Comparison of ENCODE assay signal across 8 cellular contexts in genomic region chr2:25877431-25878360, GRCh38. TPM values are rescaled to one million over a fixed set of nuclear protein-coding genes. Genes with fewer than 3 reads are reported as not detected.
DNase-seq lines count a peak whose midpoint lies in the region; ATAC-seq and TF ChIP-seq lines count a peak whose summit lies in the region.

No MANE protein-coding gene starts in this region.

- peaks cover 5% of the 10 kb centered on the region for H3K36me3 ChIP-seq in left ventricle myocardium inferior
- peaks cover 0 to 9% of the 10 kb centered on the region in 2 donors for H3K36me3 ChIP-seq in psoas muscle (ENCODE audit: insufficient read depth in 1 of 2, low read depth in 1 of 2)
- no peaks in the 10 kb centered on the region for H3K36me3 ChIP-seq in urinary bladder (ENCODE audit: insufficient read depth)

- ATAC-seq in psoas muscle: peak; percentile 11 to 69 (median 44)

- H3K4me3 ChIP-seq in HFF-Myc (replicated peaks; ENCODE audit: low read depth, low read length) (peak overlapping the region; percentile 96), left ventricle myocardium inferior (peak overlapping the region; percentile 83), psoas muscle (peak overlapping the region; percentile 94), urinary bladder (ENCODE audit: low read depth, low read length) (peak overlapping the region; percentile 62)

- H3K27ac ChIP-seq in adipose tissue (ENCODE audit: low read depth, low read length): peak overlapping the region; percentile 45
- peak overlapping the region; percentile 91 for H3K27ac ChIP-seq in left ventricle myocardium inferior (replicated peaks)
- peak overlapping the region; percentile 94 for H3K27ac ChIP-seq in psoas muscle
- peak overlapping the region; percentile 55 for H3K27ac ChIP-seq in urinary bladder (ENCODE audit: low read depth)

- DNase-seq in GDM1 (lab: John Stamatoyannopoulos, UW): peak; percentile 42
- DNase-seq in HFF-Myc (ENCODE audit: extremely low read depth, low read depth): peak; percentile 16
- DNase-seq in NAMALWA (ENCODE audit: low spot score): peak; percentile 90
- DNase-seq in T follicular helper cell (ENCODE audit: low read depth): peak; percentile 51
- DNase-seq in left ventricle myocardium inferior: peak; percentile 39
- peak; percentile 20 to 59 for DNase-seq in psoas muscle

- intact Hi-C loops in left ventricle myocardium inferior (cut with micrococcal nuclease) (no loop called here), psoas muscle (cut with DNase I) (no loop called here)

- H3K9me3 ChIP-seq in left ventricle myocardium inferior (replicated peaks) (no peaks in the 10 kb centered on the region), psoas muscle (no peaks in the 10 kb centered on the region)

- H3K4me1 ChIP-seq in left ventricle myocardium inferior (peaks cover 29% of the 10 kb centered on the region), psoas muscle (peaks cover 20% of the 10 kb centered on the region), urinary bladder (ENCODE audit: insufficient read depth) (no peaks in the 10 kb centered on the region)

- 0 to 1% (median 0%) methylated on average over 60 to 64 of the region's 64 CpGs for WGBS in adipose tissue, 3 donors
- 0 to 1% (median 0%) methylated on average over 55 to 64 of the region's 64 CpGs for WGBS in psoas muscle, 3 donors
- under 1% methylated on average over 64 of the region's 64 CpGs for WGBS in urinary bladder

- TF ChIP-seq CTCF in HFF-Myc (IDR thresholded peaks at IDR 0.05; ENCODE audit: low read depth, low read length, missing control alignments) (no peak), left ventricle myocardium inferior (IDR thresholded peaks at IDR 0.05; ENCODE audit: borderline replicate concordance) (no peak), psoas muscle (IDR thresholded peaks at IDR 0.05) (no peak)

- peaks cover 5% of the 10 kb centered on the region for H3K27me3 ChIP-seq in left ventricle myocardium inferior (ENCODE audit: low read depth)
- H3K27me3 ChIP-seq in psoas muscle (ENCODE audit: insufficient read depth in 3 of 3, low read length in 2 of 3): no peaks in the 10 kb centered on the region

RNA-seq across cellular contexts. Expression of gene ASXL2, which starts 0.6 kb away (rescaled TPM):
- polyA plus RNA-seq in adipose tissue: 1 to 10 TPM; 1.8 to 4.1 (median 2.6) TPM
- total RNA-seq in left ventricle myocardium inferior: 19.1 TPM
- 10 to 100 TPM; 17.5 to 19.4 (median 18.5) TPM for total RNA-seq in psoas muscle
- polyA plus RNA-seq in psoas muscle: 1 to 10 TPM; 2.3 to 9.1 (median 3.2) TPM
- 13.2 TPM for total RNA-seq in urinary bladder
- 8.6 TPM for polyA plus RNA-seq in urinary bladder

Comparison
In these comparisons a context has a peak if more than half of its experiments do, and no peak if none do; other contexts are left out.
1. Peak in every context shown above with its lines: DNase-seq, ATAC-seq, H3K4me3 ChIP-seq and H3K27ac ChIP-seq.
2. DNase-seq: peak in every context shown above with its lines; median percentile 90 in NAMALWA; 51 in T follicular helper cell; 42 in GDM1; 40 in psoas muscle; 39 in left ventricle myocardium inferior; 16 in HFF-Myc.